Comparison of ENCODE assay signal across 16 cellular contexts in the genomic region with DNA sequence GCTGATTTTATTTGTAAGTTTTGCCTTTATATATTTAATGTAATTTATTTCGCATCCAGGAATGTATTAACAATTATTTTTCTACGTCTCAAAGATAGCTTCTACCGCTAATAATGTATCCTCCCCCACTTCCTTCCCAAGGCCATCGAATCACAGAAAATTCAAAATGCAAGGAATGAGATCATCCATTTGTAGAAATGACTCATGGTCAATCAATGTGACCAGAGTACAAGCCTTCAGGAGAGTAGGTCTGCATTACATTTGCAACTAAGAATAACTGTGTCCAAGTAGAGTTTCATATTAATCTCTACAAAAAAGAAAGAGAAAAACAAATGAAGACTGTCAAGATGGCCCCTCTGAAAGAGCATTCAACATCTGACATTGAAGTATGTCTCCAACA.
DNase-seq lines count a peak whose midpoint lies in the region; ATAC-seq and TF ChIP-seq lines count a peak whose summit lies in the region.
"Had no signal": no experiment of that assay in that cellular context is flagged by ENCODE, and none has a peak within 500 bp of the region (broad histone marks: within the 10 kb centered on the region; RNA-seq: fewer than 3 reads in every experiment).

No MANE protein-coding gene starts in this region.

- no peak overlapping the region for H3K4ac ChIP-seq in mesenchymal stem cell (ENCODE audit: low read depth in 1 of 2, low read length in 2 of 2)

- peak; percentile 26 for DNase-seq in ACHN
- peak; percentile 30 for DNase-seq in LHCN-M2 (ENCODE audit: low read depth)
- peak; percentile 5 for DNase-seq in brain microvascular endothelial cell
- peak; percentile 11 for DNase-seq in mesenchymal stem cell
- no peak for DNase-seq in 8988T
- no peak for DNase-seq in chondrocyte (ENCODE audit: low spot score)
- DNase-seq in natural killer cell treated with Interleukin-12 subunit alpha and Interleukin-12 subunit beta and Interleukin-15 and Interleukin-18, amount 100 ng/mL, for 72 hours (ENCODE audit: low spot score): no peak
- DNase-seq in stimulated activated CD4-positive, alpha-beta T cell treated with anti-CD3 and anti-CD28 coated beads, Interleukin-12 subunit alpha, Interleukin-12 subunit beta, amount 100 ng/mL, for 4 hours: no peak
- DNase-seq: CD4-positive, alpha-beta T cell; NCI-H1436; NCI-H2081 treated with DMSO at 0.1 percent for 48 hours; NCI-H226; NCI-H526 treated with DMSO at 0.1 percent for 48 hours; NK-92 treated with Interleukin-12 subunit alpha and Interleukin-12 subunit beta, amount 100 ng/mL, for 24 hours had no signal

- no peak overlapping the region for H3K4me2 ChIP-seq in mesenchymal stem cell (ENCODE audit: low read length, poor library complexity, severe bottlenecking)

- 78% methylated on average over 4 of the region's 4 CpGs for WGBS in mesenchymal stem cell

- no peak overlapping the region for H2AK5ac ChIP-seq in mesenchymal stem cell (ENCODE audit: low read length, severe bottlenecking)

- H3K27me3 Mint-ChIP-seq in chondrocyte (ENCODE audit: low read depth): no peaks in the 10 kb centered on the region
- H3K27me3 Mint-ChIP-seq in natural killer cell treated with Interleukin-12 subunit alpha and Interleukin-12 subunit beta and Interleukin-15 and Interleukin-18, amount 100 ng/mL, for 72 hours: peaks cover 0 to 2% of the 10 kb centered on the region in 2 donors
- H3K27me3 Mint-ChIP-seq: B cell; CD4-positive, alpha-beta T cell had no signal

- no peak overlapping the region for H2AFZ ChIP-seq in mesenchymal stem cell (ENCODE audit: low read depth, low read length)

- no peak overlapping the region for H2BK5ac ChIP-seq in mesenchymal stem cell (ENCODE audit: low read depth, low read length, poor library complexity, severe bottlenecking)

- peaks cover 14% of the 10 kb centered on the region for H3K9me3 Mint-ChIP-seq in chondrocyte (ENCODE audit: low read depth)
- H3K9me3 Mint-ChIP-seq in natural killer cell treated with Interleukin-12 subunit alpha and Interleukin-12 subunit beta and Interleukin-15 and Interleukin-18, amount 100 ng/mL, for 72 hours: peaks cover 3% of the 10 kb centered on the region
- H3K9me3 Mint-ChIP-seq: CD4-positive, alpha-beta T cell had no signal

- H3K23ac ChIP-seq in mesenchymal stem cell (ENCODE audit: low read length in 2 of 2): no peak overlapping the region

- peaks cover 8% of the 10 kb centered on the region for H3K9me3 ChIP-seq in mesenchymal stem cell (ENCODE audit: control insufficient read depth, low read length)
- H3K9me3 ChIP-seq: HAP-1 had no signal

- H3K18ac ChIP-seq in mesenchymal stem cell (ENCODE audit: low read depth in 1 of 2, low read length in 2 of 2): no peak overlapping the region

- no peaks in the 10 kb centered on the region for H3K4me1 ChIP-seq in mesenchymal stem cell (ENCODE audit: control insufficient read depth, insufficient read depth, low read depth, low read length)
- H3K4me1 ChIP-seq: HAP-1 had no signal

- H3K4me3 Mint-ChIP-seq in chondrocyte (ENCODE audit: unreplicated experiment): no peak overlapping the region
- no peak overlapping the region for H3K4me3 Mint-ChIP-seq in natural killer cell treated with Interleukin-12 subunit alpha and Interleukin-12 subunit beta and Interleukin-15 and Interleukin-18, amount 100 ng/mL, for 72 hours
- H3K4me3 Mint-ChIP-seq: B cell; CD4-positive, alpha-beta T cell had no signal

- no peaks in the 10 kb centered on the region for H3K79me1 ChIP-seq in mesenchymal stem cell (replicated peaks; ENCODE audit: low read length, poor library complexity, severe bottlenecking)

- no peak overlapping the region for H3K27ac Mint-ChIP-seq in chondrocyte (ENCODE audit: unreplicated experiment)
- no peak overlapping the region for H3K27ac Mint-ChIP-seq in natural killer cell treated with Interleukin-12 subunit alpha and Interleukin-12 subunit beta and Interleukin-15 and Interleukin-18, amount 100 ng/mL, for 72 hours
- H3K27ac Mint-ChIP-seq: B cell; CD4-positive, alpha-beta T cell had no signal

- no peak overlapping the region for H2BK120ac ChIP-seq in mesenchymal stem cell (ENCODE audit: low read depth, low read length)

- H3K27me3 ChIP-seq in brain microvascular endothelial cell (replicated peaks): no peaks in the 10 kb centered on the region
- H3K27me3 ChIP-seq in mesenchymal stem cell (ENCODE audit: control insufficient read depth in 1 of 2, insufficient read depth in 1 of 2, low read length in 2 of 2): no peaks in the 10 kb centered on the region

- no peak overlapping the region for H4K91ac ChIP-seq in mesenchymal stem cell (ENCODE audit: low read length)

- no peak overlapping the region for H3K14ac ChIP-seq in mesenchymal stem cell (ENCODE audit: low read length in 2 of 2)

- in situ Hi-C loops in ACHN (cut with HindIII; ENCODE audit: low pct_ligation_motif_present, low pct_unique_long_range_greater_than_20kb, low sequenced_read_pairs) (no loop called here), brain microvascular endothelial cell (cut with HindIII; ENCODE audit: low pct_ligation_motif_present, low sequenced_read_pairs) (no loop called here)

- no peak overlapping the region for H2BK15ac ChIP-seq in mesenchymal stem cell (ENCODE audit: low read depth, poor library complexity, severe bottlenecking)

- no peak for ATAC-seq in natural killer cell treated with Interleukin-12 subunit alpha and Interleukin-12 subunit beta and Interleukin-15 and Interleukin-18, amount 100 ng/mL, for 72 hours

- H2BK12ac ChIP-seq in mesenchymal stem cell (ENCODE audit: low read length in 2 of 2): no peak overlapping the region

- no peak overlapping the region for H4K8ac ChIP-seq in mesenchymal stem cell (ENCODE audit: low read length)

- H3K27ac ChIP-seq in brain microvascular endothelial cell (no peak overlapping the region), mesenchymal stem cell (ENCODE audit: low read length, poor library complexity, severe bottlenecking) (no peak overlapping the region)

- H3K36me3 ChIP-seq in brain microvascular endothelial cell (replicated peaks) (no peaks in the 10 kb centered on the region), mesenchymal stem cell (ENCODE audit: control insufficient read depth in 1 of 2, insufficient read depth in 2 of 2, low read depth in 1 of 2, low read length in 2 of 2) (no peaks in the 10 kb centered on the region)
- H3K36me3 ChIP-seq: HAP-1 had no signal

- H3K4me3 ChIP-seq in brain microvascular endothelial cell (ENCODE audit: low read depth, low read length): no peak overlapping the region
- H3K4me3 ChIP-seq in mesenchymal stem cell (ENCODE audit: insufficient read depth in 1 of 2, low read depth in 1 of 2, low read length in 2 of 2): no peak overlapping the region
- H3K4me3 ChIP-seq: HAP-1 had no signal

- H3K36me3 Mint-ChIP-seq in chondrocyte (ENCODE audit: low read depth): no peaks in the 10 kb centered on the region
- H3K36me3 Mint-ChIP-seq in natural killer cell treated with Interleukin-12 subunit alpha and Interleukin-12 subunit beta and Interleukin-15 and Interleukin-18, amount 100 ng/mL, for 72 hours: no peaks in the 10 kb centered on the region

- H3K9ac ChIP-seq in mesenchymal stem cell (ENCODE audit: low read length): no peak overlapping the region

- peaks cover 15% of the 10 kb centered on the region for H3K4me1 Mint-ChIP-seq in chondrocyte (ENCODE audit: low read depth)
- no peaks in the 10 kb centered on the region for H3K4me1 Mint-ChIP-seq in natural killer cell treated with Interleukin-12 subunit alpha and Interleukin-12 subunit beta and Interleukin-15 and Interleukin-18, amount 100 ng/mL, for 72 hours (ENCODE audit: low read depth in 2 of 2)
- H3K4me1 Mint-ChIP-seq: B cell had no signal

- TF ChIP-seq CTCF in brain microvascular endothelial cell (IDR thresholded peaks at IDR 0.05; ENCODE audit: low read depth, low read length, missing control alignments) (no peak), chondrocyte (IDR thresholded peaks at IDR 0.05) (no peak)

Comparison
In these comparisons a context has a peak if more than half of its experiments do, and no peak if none do; other contexts are left out.
1. DNase-seq: peak in ACHN (single experiment), LHCN-M2 (single experiment), brain microvascular endothelial cell (single experiment) and mesenchymal stem cell (single experiment); none in 8988T (single experiment), chondrocyte (single experiment), natural killer cell treated with Interleukin-12 subunit alpha and Interleukin-12 subunit beta and Interleukin-15 and Interleukin-18, amount 100 ng/mL, for 72 hours (single experiment) and stimulated activated CD4-positive, alpha-beta T cell treated with anti-CD3 and anti-CD28 coated beads, Interleukin-12 subunit alpha, Interleukin-12 subunit beta, amount 100 ng/mL, for 4 hours (single experiment).